9 cellular contexts compared by ENCODE assay signal in the genomic region with DNA sequence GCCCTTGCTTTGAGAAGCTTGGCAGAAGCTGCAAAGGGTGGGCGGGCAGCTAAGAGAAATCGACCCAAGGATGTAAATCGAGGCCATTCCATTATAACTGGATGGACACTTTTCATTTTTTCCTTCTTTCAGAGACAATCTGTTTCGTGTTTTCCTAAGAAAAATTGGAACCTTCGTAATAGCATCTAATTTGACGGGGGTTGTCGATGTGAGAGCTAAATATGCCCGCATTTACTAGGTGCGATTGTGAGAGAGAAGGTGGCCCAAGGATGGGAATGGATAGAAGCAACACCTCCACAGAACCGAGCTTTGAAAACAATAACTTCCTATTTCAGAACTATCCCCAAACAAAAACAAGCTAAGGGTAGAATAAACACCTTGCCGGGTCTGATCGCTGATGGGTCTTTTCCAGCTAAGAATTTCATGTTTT. TPM values are rescaled to one million over a fixed set of nuclear protein-coding genes. Genes with fewer than 3 reads are reported as not detected.
A peak's percentile ranks its signal among the peaks of the same experiment; 100 is the strongest.
DNase-seq lines count a peak whose midpoint lies in the region; ATAC-seq and TF ChIP-seq lines count a peak whose summit lies in the region.
"Had no signal": no experiment of that assay in that cellular context is flagged by ENCODE, and none has a peak within 500 bp of the region (broad histone marks: within the 10 kb centered on the region; RNA-seq: fewer than 3 reads in every experiment).

No MANE protein-coding gene starts in this region.

- peaks cover 65% of the 10 kb centered on the region for H3K27me3 Mint-ChIP-seq in activated CD4-positive, alpha-beta memory T cell treated with anti-CD3 and anti-CD28 coated beads, Interleukin-2, amount 10 ng/mL, durations not matched to agents 7 days and 5 days
- H3K27me3 Mint-ChIP-seq in activated CD4-positive, alpha-beta memory T cell treated with anti-CD3 and anti-CD28 coated beads for 36 hours: peaks cover 58% of the 10 kb centered on the region

- intact Hi-C loops in activated CD4-positive, alpha-beta memory T cell treated with anti-CD3 and anti-CD28 coated beads for 36 hours (cut with micrococcal nuclease): no loop called here
- intact Hi-C loops in lower leg skin (cut with DNase I; ENCODE audit: low total_unique reads): no loop called here

- peaks cover 20% of the 10 kb centered on the region for H3K4me1 Mint-ChIP-seq in activated CD4-positive, alpha-beta memory T cell treated with anti-CD3 and anti-CD28 coated beads, Interleukin-2, amount 10 ng/mL, durations not matched to agents 7 days and 5 days
- H3K4me1 Mint-ChIP-seq in activated CD4-positive, alpha-beta memory T cell treated with anti-CD3 and anti-CD28 coated beads for 36 hours (ENCODE audit: low read depth): peaks cover 17% of the 10 kb centered on the region

- peak overlapping the region; percentile 40 for H3K4me3 Mint-ChIP-seq in activated CD4-positive, alpha-beta memory T cell treated with anti-CD3 and anti-CD28 coated beads, Interleukin-2, amount 10 ng/mL, durations not matched to agents 7 days and 5 days
- H3K4me3 Mint-ChIP-seq in activated CD4-positive, alpha-beta memory T cell treated with anti-CD3 and anti-CD28 coated beads for 36 hours: no peak overlapping the region

- no peak for TF ChIP-seq CTCF in lower leg skin (IDR thresholded peaks at IDR 0.05)
- TF ChIP-seq CTCF in suprapubic skin (IDR thresholded peaks at IDR 0.05): no peak

- CTCF ChIA-PET in activated CD4-positive, alpha-beta memory T cell treated with anti-CD3 and anti-CD28 coated beads, Interleukin-2, amount 10 ng/mL, durations not matched to agents 7 days and 5 days (lab: Charles Lee): interaction anchor here (0.9 to 1.3 kb wide), 2 partner anchors 19 to 450 kb away, joined by 3 to 4 read pairs; no protein-coding TSS in a partner anchor
- CTCF ChIA-PET in activated CD4-positive, alpha-beta memory T cell treated with anti-CD3 and anti-CD28 coated beads for 36 hours (lab: Charles Lee): interaction anchor here (1.5 kb wide), 1 partner anchor 30 kb away, joined by 5 read pairs; no protein-coding TSS in a partner anchor

- no peaks in the 10 kb centered on the region for H3K27me3 ChIP-seq in adipocyte (replicated peaks; ENCODE audit: control insufficient read depth, insufficient read depth, low read length)
- no peaks in the 10 kb centered on the region for H3K27me3 ChIP-seq in suprapubic skin

- TF ChIP-seq POLR2A in lower leg skin (IDR thresholded peaks at IDR 0.05) (no peak), suprapubic skin (IDR thresholded peaks at IDR 0.05) (no peak)

- no peaks in the 10 kb centered on the region for H3K9me3 Mint-ChIP-seq in activated CD4-positive, alpha-beta memory T cell treated with anti-CD3 and anti-CD28 coated beads, Interleukin-2, amount 10 ng/mL, durations not matched to agents 7 days and 5 days
- no peaks in the 10 kb centered on the region for H3K9me3 Mint-ChIP-seq in activated CD4-positive, alpha-beta memory T cell treated with anti-CD3 and anti-CD28 coated beads for 36 hours

- peak overlapping the region; percentile 82 for H3K4me3 ChIP-seq in adipocyte (ENCODE audit: low read length)
- peak overlapping the region; percentile 53 for H3K4me3 ChIP-seq in lower leg skin (ENCODE audit: low read depth, poor library complexity, severe bottlenecking)
- H3K4me3 ChIP-seq in suprapubic skin: peak overlapping the region; percentile 85
- H3K4me3 ChIP-seq: BLaER1 treated with 17β-estradiol and CSF1 and Interleukin-3, amounts not matched to agents 10 nM and 100 nM had no signal

- TF ChIP-seq EP300 in suprapubic skin (IDR thresholded peaks at IDR 0.05): no peak

- no peak for DNase-seq in activated CD4-positive, alpha-beta memory T cell treated with anti-CD3 and anti-CD28 coated beads, Interleukin-2, amount 10 ng/mL, durations not matched to agents 7 days and 5 days
- no peak for DNase-seq in activated CD4-positive, alpha-beta memory T cell treated with anti-CD3 and anti-CD28 coated beads for 36 hours
- DNase-seq in adipocyte (ENCODE audit: low read depth): no peak
- no peak for DNase-seq in lower leg skin (ENCODE audit: low spot score in 2 of 2)
- no peak for DNase-seq in suprapubic skin (ENCODE audit: low spot score in 2 of 2)
- no peak for DNase-seq in midbrain (lab: John Stamatoyannopoulos, UW)
- no peak for DNase-seq in NCI-H1694 treated with DMSO at 0.1 percent for 48 hours (lab: John Stamatoyannopoulos, UW)

- H3K4me1 ChIP-seq in adipocyte (ENCODE audit: control insufficient read depth, insufficient read depth, low read length) (peaks cover 72% of the 10 kb centered on the region), suprapubic skin (peaks cover 38% of the 10 kb centered on the region)

- H3K36me3 ChIP-seq in adipocyte (ENCODE audit: control insufficient read depth, insufficient read depth, low read length, severe bottlenecking) (peaks cover 8% of the 10 kb centered on the region), suprapubic skin (no peaks in the 10 kb centered on the region)
- H3K36me3 ChIP-seq: BLaER1 treated with 17β-estradiol and CSF1 and Interleukin-3, amounts not matched to agents 10 nM and 100 nM had no signal

- H3K9me3 ChIP-seq in adipocyte (ENCODE audit: control insufficient read depth, low read length) (no peaks in the 10 kb centered on the region), suprapubic skin (no peaks in the 10 kb centered on the region)

- H3K36me3 Mint-ChIP-seq in activated CD4-positive, alpha-beta memory T cell treated with anti-CD3 and anti-CD28 coated beads, Interleukin-2, amount 10 ng/mL, durations not matched to agents 7 days and 5 days (ENCODE audit: low read depth): no peaks in the 10 kb centered on the region
- no peaks in the 10 kb centered on the region for H3K36me3 Mint-ChIP-seq in activated CD4-positive, alpha-beta memory T cell treated with anti-CD3 and anti-CD28 coated beads for 36 hours

- H3K9ac ChIP-seq in adipocyte (ENCODE audit: low read length): peak overlapping the region; percentile 82
- H3K9ac ChIP-seq: BLaER1 treated with 17β-estradiol and CSF1 and Interleukin-3, amounts not matched to agents 10 nM and 100 nM had no signal

- 35 to 41% methylated on average over 12 of the region's 12 CpGs for WGBS in lower leg skin, 2 donors
- 44% methylated on average over 12 of the region's 12 CpGs for WGBS in suprapubic skin

- H3K27ac ChIP-seq in suprapubic skin: peak overlapping the region; percentile 87
- H3K27ac ChIP-seq: BLaER1 treated with 17β-estradiol and CSF1 and Interleukin-3, amounts not matched to agents 10 nM and 100 nM had no signal

- no peak overlapping the region for H3K27ac Mint-ChIP-seq in activated CD4-positive, alpha-beta memory T cell treated with anti-CD3 and anti-CD28 coated beads, Interleukin-2, amount 10 ng/mL, durations not matched to agents 7 days and 5 days
- no peak overlapping the region for H3K27ac Mint-ChIP-seq in activated CD4-positive, alpha-beta memory T cell treated with anti-CD3 and anti-CD28 coated beads for 36 hours

- ATAC-seq in GM19023 (IDR thresholded peaks at IDR 0.05; ENCODE audit: unreplicated experiment): no peak

- POLR2A ChIA-PET in activated CD4-positive, alpha-beta memory T cell treated with anti-CD3 and anti-CD28 coated beads, Interleukin-2, amount 10 ng/mL, durations not matched to agents 7 days and 5 days (lab: Charles Lee): no interaction called here
- POLR2A ChIA-PET in activated CD4-positive, alpha-beta memory T cell treated with anti-CD3 and anti-CD28 coated beads for 36 hours (lab: Charles Lee): no interaction called here

RNA-seq across cellular contexts. Expression of gene HOXA4, which starts 0.8 kb away (rescaled TPM):
- total RNA-seq in activated CD4-positive, alpha-beta memory T cell treated with anti-CD3 and anti-CD28 coated beads, Interleukin-2, amount 10 ng/mL, durations not matched to agents 7 days and 5 days: under 1 TPM in 1 of 2 experiments, not detected in 1; 0.15 TPM
- total RNA-seq in activated CD4-positive, alpha-beta memory T cell treated with anti-CD3 and anti-CD28 coated beads for 36 hours: not detected
- total RNA-seq in lower leg skin (1 to 10 TPM; 1.3 to 2.9 (median 2.0) TPM), suprapubic skin (1 to 10 TPM; 1.8 to 4.7 (median 2.5) TPM)

RNA-seq across cellular contexts. Expression of gene HOXA5, which starts 12.1 kb away (rescaled TPM):
- not detected for total RNA-seq in activated CD4-positive, alpha-beta memory T cell treated with anti-CD3 and anti-CD28 coated beads, Interleukin-2, amount 10 ng/mL, durations not matched to agents 7 days and 5 days
- not detected for total RNA-seq in activated CD4-positive, alpha-beta memory T cell treated with anti-CD3 and anti-CD28 coated beads for 36 hours
- total RNA-seq in lower leg skin: 10 to 100 TPM in 1 of 4 donors, 1 to 10 TPM in 3; 5.1 to 15.1 (median 6.1) TPM
- 10 to 100 TPM in 3 of 4 donors, 1 to 10 TPM in 1; 4.7 to 16.3 (median 14.6) TPM for total RNA-seq in suprapubic skin

RNA-seq across cellular contexts. Expression of gene HOXA6, which starts 16.2 kb away (rescaled TPM):
- total RNA-seq in activated CD4-positive, alpha-beta memory T cell treated with anti-CD3 and anti-CD28 coated beads, Interleukin-2, amount 10 ng/mL, durations not matched to agents 7 days and 5 days: not detected
- total RNA-seq in activated CD4-positive, alpha-beta memory T cell treated with anti-CD3 and anti-CD28 coated beads for 36 hours: not detected
- total RNA-seq in lower leg skin (10 to 100 TPM in 3 of 4 donors, 1 to 10 TPM in 1; 5.7 to 15.4 (median 12.4) TPM), suprapubic skin (1 to 10 TPM; 4.0 to 9.3 (median 6.4) TPM)

RNA-seq across cellular contexts. Expression of gene HOXA3, which starts 21.0 kb away (rescaled TPM):
- total RNA-seq in activated CD4-positive, alpha-beta memory T cell treated with anti-CD3 and anti-CD28 coated beads, Interleukin-2, amount 10 ng/mL, durations not matched to agents 7 days and 5 days: not detected
- total RNA-seq in activated CD4-positive, alpha-beta memory T cell treated with anti-CD3 and anti-CD28 coated beads for 36 hours: not detected
- 10 to 100 TPM in 2 of 4 donors, 1 to 10 TPM in 2; 4.9 to 20.2 (median 13.2) TPM for total RNA-seq in lower leg skin
- 10 to 100 TPM in 1 of 4 donors, 1 to 10 TPM in 3; 5.5 to 19.9 (median 6.2) TPM for total RNA-seq in suprapubic skin

RNA-seq across cellular contexts. Expression of gene HOXA7, which starts 25.1 kb away (rescaled TPM):
- total RNA-seq in activated CD4-positive, alpha-beta memory T cell treated with anti-CD3 and anti-CD28 coated beads, Interleukin-2, amount 10 ng/mL, durations not matched to agents 7 days and 5 days: not detected
- not detected for total RNA-seq in activated CD4-positive, alpha-beta memory T cell treated with anti-CD3 and anti-CD28 coated beads for 36 hours
- total RNA-seq in lower leg skin: 10 to 100 TPM; 10.0 to 26.1 (median 18.1) TPM
- 10 to 100 TPM; 14.8 to 23.6 (median 17.5) TPM for total RNA-seq in suprapubic skin

Comparison
In these comparisons a context has a peak if more than half of its experiments do, and no peak if none do; other contexts are left out.
1. RNA of gene HOXA5, which starts 12.1 kb away (total RNA-seq): 4.7 to 16.3 TPM in suprapubic skin and 5.1 to 15.1 TPM in lower leg skin; not detected in activated CD4-positive, alpha-beta memory T cell treated with anti-CD3 and anti-CD28 coated beads for 36 hours and not detected in activated CD4-positive, alpha-beta memory T cell treated with anti-CD3 and anti-CD28 coated beads, Interleukin-2, amount 10 ng/mL, durations not matched to agents 7 days and 5 days; every median in the first group is over 4 times any median in the second.
2. RNA of gene HOXA6, which starts 16.2 kb away (total RNA-seq): 5.7 to 15.4 TPM in lower leg skin and 4.0 to 9.3 TPM in suprapubic skin; not detected in activated CD4-positive, alpha-beta memory T cell treated with anti-CD3 and anti-CD28 coated beads, Interleukin-2, amount 10 ng/mL, durations not matched to agents 7 days and 5 days and not detected in activated CD4-positive, alpha-beta memory T cell treated with anti-CD3 and anti-CD28 coated beads for 36 hours; every median in the first group is over 4 times any median in the second.
3. Peak in every context shown above with its lines, with median percentiles within 50 percentile points of each other: H3K4me3 ChIP-seq.